In genomic region chr12:28925726-28926376, GRCh38 we compare ENCODE assay signal across 24 cellular contexts.
A peak's percentile ranks its signal among the peaks of the same experiment; 100 is the strongest.
DNase-seq lines count a peak whose midpoint lies in the region; ATAC-seq, FAIRE-seq and TF ChIP-seq lines count a peak whose summit lies in the region.
"Had no signal": no experiment of that assay in that cellular context is flagged by ENCODE, and none has a peak within 500 bp of the region (broad histone marks: within the 10 kb centered on the region; RNA-seq: fewer than 3 reads in every experiment).

No MANE protein-coding gene starts in this region.

- FAIRE-seq in astrocyte (lab: Jason Lieb, UNC), result peak; percentile 29
- FAIRE-seq: GM18507, HTR-8/SVneo had no signal

- no peak overlapping the region for H3K4me2 ChIP-seq in astrocyte (ENCODE audit: low read length)
- H3K4me2 ChIP-seq: KMS-11 had no signal

- H3K36me3 Mint-ChIP-seq in astrocyte (ENCODE audit: low read depth, unreplicated experiment), result no peaks in the 10 kb centered on the region
- H3K36me3 Mint-ChIP-seq in activated naive CD4-positive, alpha-beta T cell treated with anti-CD3 and anti-CD28 coated beads, Interleukin-2, amount 50 U/mL, for 72 hours, result peaks cover 0 to 4% of the 10 kb centered on the region in 2 donors
- H3K36me3 Mint-ChIP-seq: activated CD4-positive, alpha-beta memory T cell treated with anti-CD3 and anti-CD28 coated beads for 36 hours; CD14-positive monocyte; memory B cell had no signal

- 54% methylated on average over 3 of the region's 3 CpGs for WGBS in right cardiac atrium
- 47% methylated on average over 3 of the region's 3 CpGs for WGBS in suprapubic skin

- H2AFZ ChIP-seq in astrocyte (ENCODE audit: low read depth, low read length), result no peak overlapping the region

- TF ChIP-seq POLR2A in suprapubic skin (IDR thresholded peaks at IDR 0.05), result no peak

- no peak overlapping the region for H3K4me3 ChIP-seq in right cardiac atrium (ENCODE audit: low read length)
- H3K4me3 ChIP-seq in astrocyte (ENCODE audit: insufficient read depth, low read depth, low read length), result no peak overlapping the region
- H3K4me3 ChIP-seq in foreskin fibroblast (ENCODE audit: low read depth in 1 of 2, low read length in 2 of 2), result no peak overlapping the region
- H3K4me3 ChIP-seq in suprapubic skin, result no peak overlapping the region
- no peak overlapping the region for H3K4me3 ChIP-seq in ascending aorta
- H3K4me3 ChIP-seq: gastrocnemius medialis, upper lobe of right lung had no signal

- no peak overlapping the region for H3K4me3 Mint-ChIP-seq in astrocyte (ENCODE audit: unreplicated experiment)
- H3K4me3 Mint-ChIP-seq: activated CD4-positive, alpha-beta memory T cell treated with anti-CD3 and anti-CD28 coated beads for 36 hours; CD14-positive monocyte; memory B cell had no signal

- H3K27me3 ChIP-seq in right cardiac atrium (ENCODE audit: control insufficient read depth, insufficient read depth) (no peaks in the 10 kb centered on the region), astrocyte (ENCODE audit: insufficient read depth, low read length) (no peaks in the 10 kb centered on the region), suprapubic skin (no peaks in the 10 kb centered on the region), ascending aorta (no peaks in the 10 kb centered on the region)
- H3K27me3 ChIP-seq: gastrocnemius medialis, upper lobe of right lung had no signal

- no peaks in the 10 kb centered on the region for H3K9me3 ChIP-seq in right cardiac atrium (ENCODE audit: control insufficient read depth, low read length)
- no peaks in the 10 kb centered on the region for H3K9me3 ChIP-seq in astrocyte (ENCODE audit: insufficient read depth, low read depth, low read length)
- H3K9me3 ChIP-seq in suprapubic skin, result peaks cover 4% of the 10 kb centered on the region
- peaks cover 0 to 5% of the 10 kb centered on the region in 2 donors for H3K9me3 ChIP-seq in ascending aorta
- H3K9me3 ChIP-seq: gastrocnemius medialis, upper lobe of right lung had no signal

- TF ChIP-seq EP300 in suprapubic skin (IDR thresholded peaks at IDR 0.05), result no peak

- no peak overlapping the region for H3K27ac ChIP-seq in right cardiac atrium (ENCODE audit: low read length)
- H3K27ac ChIP-seq in astrocyte (ENCODE audit: low read depth, low read length), result no peak overlapping the region
- H3K27ac ChIP-seq in suprapubic skin, result peak overlapping the region; percentile 59
- H3K27ac ChIP-seq in ascending aorta, result no peak overlapping the region
- H3K27ac ChIP-seq: gastrocnemius medialis, KMS-11, upper lobe of right lung had no signal

- ATAC-seq in Right ventricle myocardium superior (ENCODE audit: poor library complexity) (peak; percentile 71), right cardiac atrium (no peak)
- ATAC-seq in activated naive CD4-positive, alpha-beta T cell treated with anti-CD3 and anti-CD28 coated beads, Interleukin-2, amount 50 U/mL, for 72 hours, result no peak
- ATAC-seq: upper lobe of right lung had no signal

- H3K9ac ChIP-seq in astrocyte (ENCODE audit: low read length), result no peak overlapping the region
- H3K9ac ChIP-seq: KMS-11 had no signal

- no peaks in the 10 kb centered on the region for H4K20me1 ChIP-seq in astrocyte (ENCODE audit: insufficient read depth, low read length)

- intact Hi-C loops in Right ventricle myocardium superior (cut with DNase I) (no loop called here), right cardiac atrium (cut with DNase I) (no loop called here), ascending aorta (cut with DNase I) (no loop called here)

- no peaks in the 10 kb centered on the region for H3K36me3 ChIP-seq in astrocyte (ENCODE audit: insufficient read depth, low read length)
- H3K36me3 ChIP-seq in suprapubic skin, result no peaks in the 10 kb centered on the region
- H3K36me3 ChIP-seq in ascending aorta, result no peaks in the 10 kb centered on the region
- H3K36me3 ChIP-seq: gastrocnemius medialis, upper lobe of right lung had no signal

- TF ChIP-seq CTCF in astrocyte (IDR thresholded peaks at IDR 0.05; ENCODE audit: insufficient read depth, low read depth, low read length), result no peak
- TF ChIP-seq CTCF in foreskin fibroblast (IDR thresholded peaks at IDR 0.05; ENCODE audit: low read depth, low read length), result no peak
- no peak for TF ChIP-seq CTCF in suprapubic skin (IDR thresholded peaks at IDR 0.05)
- no peak for TF ChIP-seq CTCF in ascending aorta (IDR thresholded peaks at IDR 0.05)

- H3K79me2 ChIP-seq in astrocyte (ENCODE audit: insufficient read depth, low read length), result no peaks in the 10 kb centered on the region

- H3K9me3 Mint-ChIP-seq in astrocyte (ENCODE audit: unreplicated experiment), result no peaks in the 10 kb centered on the region
- H3K9me3 Mint-ChIP-seq in activated naive CD4-positive, alpha-beta T cell treated with anti-CD3 and anti-CD28 coated beads, Interleukin-2, amount 50 U/mL, for 72 hours, result peaks cover 13% of the 10 kb centered on the region in 2 donors

- H3K27me3 Mint-ChIP-seq in astrocyte (ENCODE audit: low read depth, unreplicated experiment), result no peaks in the 10 kb centered on the region
- H3K27me3 Mint-ChIP-seq: activated CD4-positive, alpha-beta memory T cell treated with anti-CD3 and anti-CD28 coated beads for 36 hours; memory B cell had no signal

- H3K4me1 ChIP-seq in right cardiac atrium (ENCODE audit: control insufficient read depth, insufficient read depth, low read length) (no peaks in the 10 kb centered on the region), astrocyte (ENCODE audit: insufficient read depth, low read length) (no peaks in the 10 kb centered on the region), suprapubic skin (no peaks in the 10 kb centered on the region), ascending aorta (no peaks in the 10 kb centered on the region)
- H3K4me1 ChIP-seq: gastrocnemius medialis, upper lobe of right lung had no signal

- H3K27ac Mint-ChIP-seq in astrocyte (ENCODE audit: unreplicated experiment), result no peak overlapping the region
- H3K27ac Mint-ChIP-seq in activated naive CD4-positive, alpha-beta T cell treated with anti-CD3 and anti-CD28 coated beads, Interleukin-2, amount 50 U/mL, for 72 hours, result no peak overlapping the region
- H3K27ac Mint-ChIP-seq: activated CD4-positive, alpha-beta memory T cell treated with anti-CD3 and anti-CD28 coated beads for 36 hours; memory B cell had no signal

- H3K4me1 Mint-ChIP-seq in astrocyte (ENCODE audit: low read depth, unreplicated experiment), result no peaks in the 10 kb centered on the region
- H3K4me1 Mint-ChIP-seq: CD14-positive monocyte, memory B cell had no signal

- DNase-seq in Right ventricle myocardium superior (no peak), right cardiac atrium (no peak), astrocyte (ENCODE audit: low read depth) (peak; percentile 80), foreskin fibroblast (peak; percentile 90 to 97), suprapubic skin (ENCODE audit: low spot score in 2 of 2) (peak in 1 of 2 donors; percentile 71), ascending aorta (ENCODE audit: low spot score in 2 of 2) (no peak), NCI-H2107 (lab: John Stamatoyannopoulos, UW) (no peak)
- no peak for DNase-seq in activated naive CD4-positive, alpha-beta T cell treated with anti-CD3 and anti-CD28 coated beads, Interleukin-2, amount 50 U/mL, for 72 hours (ENCODE audit: low spot score in 2 of 2)
- DNase-seq: activated CD4-positive, alpha-beta memory T cell treated with anti-CD3 and anti-CD28 coated beads for 36 hours; activated effector memory CD4-positive, alpha-beta T cell treated with Interleukin-2 at 50 U/mL for 16 hours; gastrocnemius medialis; kidney glomerular epithelial cell; NCI-H146; NCI-H2171; NCI-H526 treated with DMSO at 0.1 percent for 48 hours; occipital lobe; stimulated activated CD4-positive, alpha-beta T cell treated with anti-CD3 and anti-CD28 coated beads, Interleukin-12 subunit alpha, Interleukin-12 subunit beta, amount 100 ng/mL, for 4 hours; T-helper 9 cell; upper lobe of right lung had no signal

Comparison
In these comparisons a context has a peak if more than half of its experiments do, and no peak if none do; other contexts are left out.
1. DNase-seq: peak in astrocyte (single experiment) and foreskin fibroblast (2 of 2); none in Right ventricle myocardium superior (single experiment), right cardiac atrium (0 of 3), activated naive CD4-positive, alpha-beta T cell treated with anti-CD3 and anti-CD28 coated beads, Interleukin-2, amount 50 U/mL, for 72 hours (0 of 2), ascending aorta (0 of 2) and NCI-H2107 (single experiment).